Comparison of ENCODE assay signal across 22 cellular contexts in the genomic region with DNA sequence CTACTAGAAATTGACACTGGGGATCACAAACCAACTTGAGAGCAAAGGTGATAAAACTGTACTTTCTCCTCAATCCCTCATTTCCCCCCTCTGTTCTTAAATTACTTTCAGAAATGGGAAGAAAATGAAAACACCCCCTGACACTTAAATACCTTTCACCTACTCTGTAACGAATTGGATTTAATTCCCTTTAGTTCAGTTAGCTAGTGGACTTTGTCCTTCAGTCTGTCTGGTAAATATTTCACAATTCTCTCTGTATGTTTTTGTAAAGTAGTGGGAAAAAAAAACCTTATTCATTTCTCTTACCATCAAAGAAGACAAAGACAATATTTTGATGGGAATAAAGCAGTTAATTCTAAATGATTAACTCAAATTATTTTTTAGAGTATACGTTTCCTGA.
"Had no signal": no experiment of that assay in that cellular context is flagged by ENCODE, and none has a peak within 500 bp of the region (broad histone marks: within the 10 kb centered on the region; RNA-seq: fewer than 3 reads in every experiment).

No MANE protein-coding gene starts in this region.

- H3K4me1 Mint-ChIP-seq: activated CD4-positive, alpha-beta T cell treated with anti-CD3 and anti-CD28 coated beads, Interleukin-2, amount 10 ng/mL, durations not matched to agents 7 days and 5 days; naive thymus-derived CD8-positive, alpha-beta T cell had no signal

- H3K27me3 Mint-ChIP-seq: activated CD4-positive, alpha-beta T cell treated with anti-CD3 and anti-CD28 coated beads, Interleukin-2, amount 10 ng/mL, durations not matched to agents 7 days and 5 days; activated T-cell treated with anti-CD3 and anti-CD28 coated beads, Interleukin-2, amount 50 U/mL, for 24 hours; naive thymus-derived CD8-positive, alpha-beta T cell had no signal

- H3K27me3 ChIP-seq: ascending aorta, esophagus squamous epithelium, left lung, neutrophil, tibial artery had no signal

- H3K36me3 ChIP-seq: ascending aorta, esophagus squamous epithelium, left lung, neutrophil, tibial artery had no signal

- H3K9me3 Mint-ChIP-seq: activated CD4-positive, alpha-beta T cell treated with anti-CD3 and anti-CD28 coated beads, Interleukin-2, amount 10 ng/mL, durations not matched to agents 7 days and 5 days had no signal

- H3K36me3 Mint-ChIP-seq: naive thymus-derived CD8-positive, alpha-beta T cell had no signal

- ATAC-seq: activated CD4-positive, CD25-positive, alpha-beta regulatory T cell treated with anti-CD3 and anti-CD28 coated beads, Interleukin-2, amount 50 U/mL, for 24 hours; activated CD8-positive, alpha-beta T cell treated with anti-CD3 and anti-CD28 coated beads, Interleukin-2, amount 10 ng/mL, durations not matched to agents 7 days and 5 days; left lung; naive thymus-derived CD8-positive, alpha-beta T cell; SK-N-SH treated with all-trans-retinoic acid at 6 μM for 48 hours; stimulated activated naive CD8-positive, alpha-beta T cell treated with anti-CD3 and anti-CD28 coated beads, Interleukin-15, Interleukin-2, amounts not matched to agents 100 U/mL and 50 U/mL, for 24 hours had no signal

- H3K9me3 ChIP-seq: ascending aorta, esophagus squamous epithelium, left lung, neutrophil, tibial artery had no signal

- H3K9ac ChIP-seq: parathyroid adenoma had no signal

- H3K27ac ChIP-seq: ascending aorta, esophagus squamous epithelium, left lung, neutrophil, parathyroid adenoma, tibial artery had no signal

- H3K4me3 ChIP-seq: ascending aorta, esophagus squamous epithelium, left lung, tibial artery had no signal

- H3K4me3 Mint-ChIP-seq: activated CD4-positive, alpha-beta T cell treated with anti-CD3 and anti-CD28 coated beads, Interleukin-2, amount 10 ng/mL, durations not matched to agents 7 days and 5 days; activated CD8-positive, alpha-beta T cell treated with anti-CD3 and anti-CD28 coated beads, Interleukin-2, amount 10 ng/mL, durations not matched to agents 7 days and 5 days; activated naive CD4-positive, alpha-beta T cell treated with anti-CD3 and anti-CD28 coated beads for 36 hours; activated T-cell treated with anti-CD3 and anti-CD28 coated beads, Interleukin-2, amount 50 U/mL, for 24 hours; naive thymus-derived CD8-positive, alpha-beta T cell had no signal

- H3K27ac Mint-ChIP-seq: activated CD4-positive, alpha-beta T cell treated with anti-CD3 and anti-CD28 coated beads, Interleukin-2, amount 10 ng/mL, durations not matched to agents 7 days and 5 days; activated CD8-positive, alpha-beta T cell treated with anti-CD3 and anti-CD28 coated beads, Interleukin-2, amount 10 ng/mL, durations not matched to agents 7 days and 5 days; activated naive CD4-positive, alpha-beta T cell treated with anti-CD3 and anti-CD28 coated beads for 36 hours; activated T-cell treated with anti-CD3 and anti-CD28 coated beads, Interleukin-2, amount 50 U/mL, for 24 hours; activated T-helper 2 cell treated with anti-CD3 and anti-CD28 coated beads, Interferon-gamma antibody, Interleukin-2, Interleukin-4, amounts not matched to agents 10 μg/mL and 5 μg/mL and 100 μg/mL, durations not matched to agents 14 hours and 24 hours and 36 hours; naive thymus-derived CD8-positive, alpha-beta T cell had no signal

- DNase-seq: activated CD4-positive, alpha-beta T cell treated with anti-CD3 and anti-CD28 coated beads, Interleukin-2, amount 10 ng/mL, durations not matched to agents 7 days and 5 days; activated CD8-positive, alpha-beta T cell treated with anti-CD3 and anti-CD28 coated beads, Interleukin-2, amount 10 ng/mL, durations not matched to agents 7 days and 5 days; activated naive CD4-positive, alpha-beta T cell treated with anti-CD3 and anti-CD28 coated beads for 36 hours; activated T-cell treated with anti-CD3 and anti-CD28 coated beads, Interleukin-2, amount 50 U/mL, for 24 hours; dermis blood vessel endothelial cell; effector memory CD4-positive, alpha-beta T cell; esophagus squamous epithelium; left lung; mesenchymal stem cell; naive thymus-derived CD8-positive, alpha-beta T cell; stimulated activated naive CD8-positive, alpha-beta T cell treated with anti-CD3 and anti-CD28 coated beads, Interleukin-15, Interleukin-2, amounts not matched to agents 100 U/mL and 50 U/mL, for 24 hours; substantia nigra; tibial artery had no signal

- H3K4me1 ChIP-seq: ascending aorta, esophagus squamous epithelium, left lung had no signal

- FAIRE-seq: bronchial epithelial cell, islet of Langerhans, urothelium cell line had no signal
